In genomic region chr3:188058569-188059184, GRCh38 we compare ENCODE assay signal across 6 cellular contexts.
"Had no signal": no experiment of that assay in that cellular context is flagged by ENCODE, and none has a peak within 500 bp of the region (broad histone marks: within the 10 kb centered on the region; RNA-seq: fewer than 3 reads in every experiment).

No MANE protein-coding gene starts in this region.

- ATAC-seq: GM23338 had no signal

- H3K4me3 ChIP-seq: GM23338 had no signal

- DNase-seq: H9, HCEC 1CT, KBM-7 had no signal

- H3K4me3 Mint-ChIP-seq: GM23338, H9, IgD-negative memory B cell had no signal

- H3K36me3 Mint-ChIP-seq: IgD-negative memory B cell had no signal

- H3K27ac ChIP-seq: KMS-11 had no signal

- H2AFZ ChIP-seq: GM23338 had no signal

- H3K9me3 Mint-ChIP-seq: GM23338, H9, IgD-negative memory B cell had no signal

- H3K4me1 Mint-ChIP-seq: GM23338 had no signal

- H3K27ac Mint-ChIP-seq: GM23338, H9, IgD-negative memory B cell had no signal

- H3K4me2 ChIP-seq: GM23338, KMS-11 had no signal
